ENCODE assay signal across 3 cellular contexts in genomic region chr4:177163532-177163931, GRCh38.
TF ChIP-seq lines count a peak whose summit lies in the region.

No MANE protein-coding gene starts in this region.

TF ChIP-seq in SK-N-SH, 30 proteins besides CTCF, POLR2A, EP300 and RAD21 (continued from another document):
- no peak for TF ChIP-seq NRF1 (IDR thresholded peaks at IDR 0.05; ENCODE audit: low read depth, low read length)
- TF ChIP-seq GABPA (IDR thresholded peaks at IDR 0.05; ENCODE audit: low read depth): no peak

TF ChIP-seq in SK-N-SH treated with all-trans-retinoic acid at 6 μM for 48 hours, 23 proteins besides CTCF, POLR2A, EP300 and RAD21 (continued from another document):
- TF ChIP-seq TSHZ2 (CRISPR knock-in tag; IDR thresholded peaks at IDR 0.05) (no peak), OSR1 (CRISPR knock-in tag; IDR thresholded peaks at IDR 0.05) (no peak), ZFP30 (CRISPR knock-in tag; IDR thresholded peaks at IDR 0.05) (no peak), ZNF8 (CRISPR knock-in tag; IDR thresholded peaks at IDR 0.05) (no peak), ZNF70 (CRISPR knock-in tag; IDR thresholded peaks at IDR 0.05) (no peak), ZNF565 (CRISPR knock-in tag; conservative IDR thresholded peaks at IDR 0.05; ENCODE audit: low read depth) (no peak)

TF ChIP-seq in HepG2, 621 proteins besides CTCF, POLR2A, EP300 and RAD21 (continued from another document):
- TF ChIP-seq ZBTB40 (IDR thresholded peaks at IDR 0.05): no peak
- no peak for TF ChIP-seq ZBTB40 (CRISPR knock-in tag; IDR thresholded peaks at IDR 0.05)
- TF ChIP-seq KDM5B (CRISPR knock-in tag; IDR thresholded peaks at IDR 0.05; ENCODE audit: borderline replicate concordance): no peak
- no peak for TF ChIP-seq HNF4A (CRISPR knock-in tag; IDR thresholded peaks at IDR 0.05)
- no peak for TF ChIP-seq ZNF580 (CRISPR knock-in tag; IDR thresholded peaks at IDR 0.05; ENCODE audit: borderline replicate concordance, low read depth)
